29 cellular contexts compared by ENCODE assay signal in the genomic region with DNA sequence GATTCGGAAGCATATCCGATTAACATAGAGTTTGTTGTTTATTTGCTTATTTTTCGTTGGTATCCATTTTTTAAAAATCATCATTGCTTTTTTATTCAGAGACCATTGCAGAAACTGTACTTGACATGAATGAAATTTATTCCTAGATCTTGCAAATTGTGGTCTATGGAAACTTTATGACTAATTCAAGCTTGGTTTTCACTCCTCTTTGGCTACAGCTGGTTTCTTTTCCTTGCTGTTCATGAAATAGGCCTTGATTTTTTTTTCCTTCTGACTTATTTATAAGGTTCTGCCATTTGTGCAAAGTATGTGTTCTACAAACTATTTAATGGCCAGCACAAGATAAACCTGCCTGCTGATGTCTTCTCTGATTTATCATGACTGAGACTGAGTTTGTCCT.
"Had no signal": no experiment of that assay in that cellular context is flagged by ENCODE, and none has a peak within 500 bp of the region (broad histone marks: within the 10 kb centered on the region; RNA-seq: fewer than 3 reads in every experiment).

No MANE protein-coding gene starts in this region.

- DNase-seq: activated CD4-positive, alpha-beta T cell treated with anti-CD3 and anti-CD28 coated beads, Interleukin-2, amount 50 U/mL, for 4 hours; activated CD8-positive, alpha-beta memory T cell treated with anti-CD3 and anti-CD28 coated beads, Interleukin-2, amount 50 U/mL, for 48 hours; activated naive CD4-positive, alpha-beta T cell treated with Interleukin-2 at 50 U/mL for 16 hours; activated naive CD8-positive, alpha-beta T cell treated with anti-CD3 and anti-CD28 coated beads for 36 hours; activated T-cell treated with anti-CD3 and anti-CD28 coated beads, Interleukin-2, amount 50 U/mL, for 4 hours; amniotic stem cell; body of pancreas; effector CD4-positive, alpha-beta T cell; foreskin fibroblast; heart right ventricle; left colon; naive thymus-derived CD4-positive, alpha-beta T cell; ovary; stimulated activated CD4-positive, alpha-beta T cell treated with anti-CD3 and anti-CD28 coated beads, Interleukin-4, amount 100 ng/mL, for 4 hours; stimulated activated naive CD8-positive, alpha-beta T cell treated with anti-CD3 and anti-CD28 coated beads, Interleukin-15, Interleukin-2, amounts not matched to agents 100 U/mL and 50 U/mL, for 24 hours; T1000; thyroid gland; upper lobe of right lung had no signal

- FAIRE-seq: endothelial cell of umbilical vein, keratinocyte had no signal

- H3K36me3 Mint-ChIP-seq: activated naive CD8-positive, alpha-beta T cell treated with anti-CD3 and anti-CD28 coated beads for 36 hours; memory B cell; naive thymus-derived CD4-positive, alpha-beta T cell; WTC11 had no signal

- H3K27me3 ChIP-seq: body of pancreas, cardiac muscle cell, esophagus muscularis mucosa, heart right ventricle, ovary, right atrium auricular region, thyroid gland, upper lobe of right lung had no signal

- H3K4me1 ChIP-seq: body of pancreas, esophagus muscularis mucosa, heart right ventricle, prostate gland, right atrium auricular region, thyroid gland, upper lobe of right lung had no signal

- H3K9me3 ChIP-seq: body of pancreas, esophagus muscularis mucosa, ovary, prostate gland, right atrium auricular region, thyroid gland, upper lobe of right lung had no signal

- H3K27ac ChIP-seq: body of pancreas, cardiac muscle cell, esophagus muscularis mucosa, heart right ventricle, ovary, prostate gland, right atrium auricular region, thyroid gland, upper lobe of right lung had no signal

- H3K4me3 Mint-ChIP-seq: activated naive CD8-positive, alpha-beta T cell treated with anti-CD3 and anti-CD28 coated beads for 36 hours; activated T-cell treated with anti-CD3 and anti-CD28 coated beads, Interleukin-2, amount 50 U/mL, for 4 hours; memory B cell; naive thymus-derived CD4-positive, alpha-beta T cell; neural crest cell; T-helper 1 cell treated with Interleukin-12 subunit alpha and Interleukin-12 subunit beta and Interleukin-4 antibody, amounts not matched to agents 30 μg/mL and 1 μg/mL, for 36 hours; WTC11 had no signal

- H3K4me1 Mint-ChIP-seq: activated naive CD8-positive, alpha-beta T cell treated with anti-CD3 and anti-CD28 coated beads for 36 hours; memory B cell; naive thymus-derived CD4-positive, alpha-beta T cell had no signal

- H3K27ac Mint-ChIP-seq: activated naive CD8-positive, alpha-beta T cell treated with anti-CD3 and anti-CD28 coated beads for 36 hours; activated T-helper 2 cell treated with anti-CD3 and anti-CD28 coated beads, Interferon-gamma antibody, Interleukin-2, Interleukin-4, amounts not matched to agents 10 μg/mL and 5 μg/mL and 100 μg/mL, durations not matched to agents 14 hours and 24 hours and 36 hours; memory B cell; naive thymus-derived CD4-positive, alpha-beta T cell; T-helper 1 cell treated with Interleukin-12 subunit alpha and Interleukin-12 subunit beta and Interleukin-4 antibody, amounts not matched to agents 30 μg/mL and 1 μg/mL, for 36 hours; WTC11 had no signal

- H3K4me3 ChIP-seq: body of pancreas, cardiac muscle cell, esophagus muscularis mucosa, heart right ventricle, ovary, prostate gland, right atrium auricular region, thyroid gland, upper lobe of right lung had no signal

- ATAC-seq: activated T-cell treated with anti-CD3 and anti-CD28 coated beads, Interleukin-2, amount 50 U/mL, for 4 hours; body of pancreas; heart right ventricle; left colon; naive thymus-derived CD4-positive, alpha-beta T cell; stimulated activated naive CD8-positive, alpha-beta T cell treated with anti-CD3 and anti-CD28 coated beads, Interleukin-15, Interleukin-2, amounts not matched to agents 100 U/mL and 50 U/mL, for 24 hours; upper lobe of right lung; WTC11 had no signal

- H3K36me3 ChIP-seq: cardiac muscle cell, esophagus muscularis mucosa, heart right ventricle, ovary, prostate gland, right atrium auricular region, thyroid gland, upper lobe of right lung had no signal

- H3K9me3 Mint-ChIP-seq: activated naive CD8-positive, alpha-beta T cell treated with anti-CD3 and anti-CD28 coated beads for 36 hours; neural crest cell; WTC11 had no signal

- H3K27me3 Mint-ChIP-seq: activated naive CD8-positive, alpha-beta T cell treated with anti-CD3 and anti-CD28 coated beads for 36 hours; memory B cell; naive thymus-derived CD4-positive, alpha-beta T cell had no signal
